ENCODE assay signal across 11 cellular contexts in genomic region chr3:188169826-188170455, GRCh38. TPM values are rescaled to one million over a fixed set of nuclear protein-coding genes. Genes with fewer than 3 reads are reported as not detected.
A peak's percentile ranks its signal among the peaks of the same experiment; 100 is the strongest.
DNase-seq lines count a peak whose midpoint lies in the region; ATAC-seq and TF ChIP-seq lines count a peak whose summit lies in the region.
"Had no signal": no experiment of that assay in that cellular context is flagged by ENCODE, and none has a peak within 500 bp of the region (broad histone marks: within the 10 kb centered on the region; RNA-seq: fewer than 3 reads in every experiment).

No MANE protein-coding gene starts in this region.

- CTCF ChIA-PET in activated CD8-positive, alpha-beta memory T cell treated with anti-CD3 and anti-CD28 coated beads, Interleukin-2, amount 10 ng/mL, durations not matched to agents 7 days and 5 days (lab: Charles Lee): interaction anchor here (0.7 to 1.6 kb wide), 3 partner anchors 327 to 1456 kb away, joined by 3 to 5 read pairs (median 4); no protein-coding TSS in a partner anchor

- intact Hi-C loops in activated T-helper 1 cell treated with anti-CD3 and anti-CD28 coated beads, Interleukin-12 subunit alpha, Interleukin-12 subunit beta, Interleukin-2, Interleukin-4 antibody, amounts not matched to agents 30 ng/mL and 10 ng/mL and 1 ng/mL, durations not matched to agents 14 hours and 24 hours and 36 hours (cut with micrococcal nuclease): loop anchor here (1.0 to 5.0 kb wide), 6 partner anchors 15 to 428 kb away; partner anchors contain the start of gene LPP
- intact Hi-C loops in heart left ventricle (cut with DNase I): no loop called here
- intact Hi-C loops in stomach (cut with DNase I; ENCODE audit: low total_unique reads): no loop called here
- intact Hi-C loops in spleen (cut with DNase I; ENCODE audit: low total_unique reads): no loop called here

- TF ChIP-seq POLR2A in heart left ventricle (IDR thresholded peaks at IDR 0.05) (no peak), stomach (IDR thresholded peaks at IDR 0.05) (no peak), spleen (IDR thresholded peaks at IDR 0.05) (no peak)

- H3K4me1 ChIP-seq in heart left ventricle: peaks cover 0 to 84% (median 54%) of the 10 kb centered on the region in 12 donors
- peaks cover 40 to 97% (median 67%) of the 10 kb centered on the region in 4 donors for H3K4me1 ChIP-seq in stomach
- H3K4me1 ChIP-seq in spleen: peaks cover 6 to 52% (median 22%) of the 10 kb centered on the region in 6 donors
- H3K4me1 ChIP-seq: BE2C had no signal

- H3K4me1 Mint-ChIP-seq in activated CD8-positive, alpha-beta memory T cell treated with anti-CD3 and anti-CD28 coated beads, Interleukin-2, amount 10 ng/mL, durations not matched to agents 7 days and 5 days: peaks cover 42% of the 10 kb centered on the region
- peaks cover 54% of the 10 kb centered on the region for H3K4me1 Mint-ChIP-seq in activated T-helper 1 cell treated with anti-CD3 and anti-CD28 coated beads, Interleukin-12 subunit alpha, Interleukin-12 subunit beta, Interleukin-2, Interleukin-4 antibody, amounts not matched to agents 30 ng/mL and 10 ng/mL and 1 ng/mL, durations not matched to agents 14 hours and 24 hours and 36 hours (ENCODE audit: low read depth)

- no peaks in the 10 kb centered on the region for H3K9me3 Mint-ChIP-seq in activated CD8-positive, alpha-beta memory T cell treated with anti-CD3 and anti-CD28 coated beads, Interleukin-2, amount 10 ng/mL, durations not matched to agents 7 days and 5 days (ENCODE audit: low read depth)
- H3K9me3 Mint-ChIP-seq in activated T-helper 1 cell treated with anti-CD3 and anti-CD28 coated beads, Interleukin-12 subunit alpha, Interleukin-12 subunit beta, Interleukin-2, Interleukin-4 antibody, amounts not matched to agents 30 ng/mL and 10 ng/mL and 1 ng/mL, durations not matched to agents 14 hours and 24 hours and 36 hours: no peaks in the 10 kb centered on the region
- H3K9me3 Mint-ChIP-seq: nephron had no signal

- H3K27ac ChIP-seq in heart left ventricle (peak overlapping the region in 8 of 12 donors; percentile 6 to 86 (median 31)), stomach (peak overlapping the region in 4 of 5 donors; percentile 59 to 85 (median 70)), spleen (no peak overlapping the region)

- no peaks in the 10 kb centered on the region for H3K27me3 Mint-ChIP-seq in activated CD8-positive, alpha-beta memory T cell treated with anti-CD3 and anti-CD28 coated beads, Interleukin-2, amount 10 ng/mL, durations not matched to agents 7 days and 5 days
- no peaks in the 10 kb centered on the region for H3K27me3 Mint-ChIP-seq in activated T-helper 1 cell treated with anti-CD3 and anti-CD28 coated beads, Interleukin-12 subunit alpha, Interleukin-12 subunit beta, Interleukin-2, Interleukin-4 antibody, amounts not matched to agents 30 ng/mL and 10 ng/mL and 1 ng/mL, durations not matched to agents 14 hours and 24 hours and 36 hours (ENCODE audit: insufficient read depth)

- H3K36me3 ChIP-seq in heart left ventricle (peaks cover 0 to 4% (median 0%) of the 10 kb centered on the region in 9 donors), stomach (peaks cover 0 to 6% (median 3%) of the 10 kb centered on the region in 4 donors), spleen (peaks cover 0 to 6% (median 0%) of the 10 kb centered on the region in 6 donors)
- H3K36me3 ChIP-seq: BE2C had no signal

- no peak for ATAC-seq in activated CD8-positive, alpha-beta memory T cell treated with anti-CD3 and anti-CD28 coated beads, Interleukin-2, amount 10 ng/mL, durations not matched to agents 7 days and 5 days
- ATAC-seq in heart left ventricle: peak; percentile 8 to 60 (median 54)

- H3K4me3 Mint-ChIP-seq in activated CD8-positive, alpha-beta memory T cell treated with anti-CD3 and anti-CD28 coated beads, Interleukin-2, amount 10 ng/mL, durations not matched to agents 7 days and 5 days: no peak overlapping the region
- no peak overlapping the region for H3K4me3 Mint-ChIP-seq in activated T-helper 1 cell treated with anti-CD3 and anti-CD28 coated beads, Interleukin-12 subunit alpha, Interleukin-12 subunit beta, Interleukin-2, Interleukin-4 antibody, amounts not matched to agents 30 ng/mL and 10 ng/mL and 1 ng/mL, durations not matched to agents 14 hours and 24 hours and 36 hours
- H3K4me3 Mint-ChIP-seq: nephron had no signal

- H3K36me3 Mint-ChIP-seq in activated CD8-positive, alpha-beta memory T cell treated with anti-CD3 and anti-CD28 coated beads, Interleukin-2, amount 10 ng/mL, durations not matched to agents 7 days and 5 days: peaks cover 7% of the 10 kb centered on the region
- H3K36me3 Mint-ChIP-seq in activated T-helper 1 cell treated with anti-CD3 and anti-CD28 coated beads, Interleukin-12 subunit alpha, Interleukin-12 subunit beta, Interleukin-2, Interleukin-4 antibody, amounts not matched to agents 30 ng/mL and 10 ng/mL and 1 ng/mL, durations not matched to agents 14 hours and 24 hours and 36 hours (ENCODE audit: low read depth): peaks cover 5% of the 10 kb centered on the region

- H3K27me3 ChIP-seq in heart left ventricle: no peaks in the 10 kb centered on the region
- H3K27me3 ChIP-seq in stomach: no peaks in the 10 kb centered on the region
- H3K27me3 ChIP-seq in spleen (replicated peaks in 1 of 7): no peaks in the 10 kb centered on the region
- H3K27me3 ChIP-seq: BE2C had no signal

- TF ChIP-seq EP300 in stomach (IDR thresholded peaks at IDR 0.05): no peak

- H3K27ac Mint-ChIP-seq in activated CD8-positive, alpha-beta memory T cell treated with anti-CD3 and anti-CD28 coated beads, Interleukin-2, amount 10 ng/mL, durations not matched to agents 7 days and 5 days: peak overlapping the region; percentile 71
- H3K27ac Mint-ChIP-seq in activated T-helper 1 cell treated with anti-CD3 and anti-CD28 coated beads, Interleukin-12 subunit alpha, Interleukin-12 subunit beta, Interleukin-2, Interleukin-4 antibody, amounts not matched to agents 30 ng/mL and 10 ng/mL and 1 ng/mL, durations not matched to agents 14 hours and 24 hours and 36 hours: peak overlapping the region; percentile 50
- H3K27ac Mint-ChIP-seq: nephron had no signal

- H3K4me3 ChIP-seq in heart left ventricle: no peak overlapping the region
- H3K4me3 ChIP-seq in stomach: no peak overlapping the region
- no peak overlapping the region for H3K4me3 ChIP-seq in spleen

- DNase-seq in activated CD8-positive, alpha-beta memory T cell treated with anti-CD3 and anti-CD28 coated beads, Interleukin-2, amount 10 ng/mL, durations not matched to agents 7 days and 5 days: no peak
- DNase-seq in activated CD8-positive, alpha-beta memory T cell treated with anti-CD3 and anti-CD28 coated beads, Interleukin-2, amount 50 U/mL, for 48 hours: no peak
- no peak for DNase-seq in activated T-helper 1 cell treated with anti-CD3 and anti-CD28 coated beads, Interleukin-12 subunit alpha, Interleukin-12 subunit beta, Interleukin-2, Interleukin-4 antibody, amounts not matched to agents 30 ng/mL and 10 ng/mL and 1 ng/mL, durations not matched to agents 14 hours and 24 hours and 36 hours (ENCODE audit: low spot score)
- DNase-seq in heart left ventricle: peak in 4 of 5 donors; percentile 61 to 75 (median 68)
- no peak for DNase-seq in stomach
- DNase-seq in spleen: no peak
- no peak for DNase-seq in GF-D8 (lab: John Stamatoyannopoulos, UW)
- DNase-seq in GM10266 (ENCODE audit: extremely low spot score): no peak
- DNase-seq: BE2C, NCI-H2029 had no signal

- 60 to 74% (median 70%) methylated on average over 10 of the region's 10 CpGs for WGBS in heart left ventricle, 4 donors
- 87 to 92% (median 91%) methylated on average over 10 of the region's 10 CpGs for WGBS in stomach, 5 donors
- 90 to 96% (median 92%) methylated on average over 10 of the region's 10 CpGs for WGBS in spleen, 5 donors

- H3K9me3 ChIP-seq in heart left ventricle (no peaks in the 10 kb centered on the region), stomach (no peaks in the 10 kb centered on the region), spleen (no peaks in the 10 kb centered on the region)
- H3K9me3 ChIP-seq: BE2C had no signal

- TF ChIP-seq CTCF in heart left ventricle (IDR thresholded peaks at IDR 0.05) (no peak), stomach (IDR thresholded peaks at IDR 0.05) (no peak), spleen (IDR thresholded peaks at IDR 0.05 in 8 of 11, conservative IDR thresholded peaks at IDR 0.05 in 3 of 11) (no peak), GM10266 (IDR thresholded peaks at IDR 0.05; ENCODE audit: control insufficient read depth, insufficient read depth, low read depth, missing control alignments) (no peak)

RNA-seq across cellular contexts. Expression of gene LPP, which starts 16.0 kb away (rescaled TPM):
- 10 to 100 TPM; 23.6 to 57.1 TPM for total RNA-seq in activated CD8-positive, alpha-beta memory T cell treated with anti-CD3 and anti-CD28 coated beads, Interleukin-2, amount 10 ng/mL, durations not matched to agents 7 days and 5 days
- total RNA-seq in activated T-helper 1 cell treated with anti-CD3 and anti-CD28 coated beads, Interleukin-12 subunit alpha, Interleukin-12 subunit beta, Interleukin-2, Interleukin-4 antibody, amounts not matched to agents 30 ng/mL and 10 ng/mL and 1 ng/mL, durations not matched to agents 14 hours and 24 hours and 36 hours: 38.2 and 46.4 TPM in 2 replicates
- 100 to 1,000 TPM in 6 of 9 donors, 10 to 100 TPM in 3; 76.6 to 178 (median 111) TPM for total RNA-seq in heart left ventricle
- polyA plus RNA-seq in heart left ventricle: 10 to 100 TPM in 1 of 2 donors, 1 to 10 TPM in 1; 9.2 to 20.5 TPM
- total RNA-seq in stomach: 100 to 1,000 TPM; 185 to 885 (median 487) TPM
- 10 to 100 TPM in 1 of 3 donors, 1 to 10 TPM in 2; 8.0 to 14.6 (median 8.9) TPM for polyA plus RNA-seq in stomach
- 100 to 1,000 TPM; 109 to 270 (median 176) TPM for total RNA-seq in spleen
- 1 to 10 TPM; 2.4 to 5.6 (median 3.5) TPM for polyA plus RNA-seq in spleen

Comparison
In these comparisons a context has a peak if more than half of its experiments do, and no peak if none do; other contexts are left out.
1. DNase-seq: peak in heart left ventricle (4 of 5); none in activated CD8-positive, alpha-beta memory T cell treated with anti-CD3 and anti-CD28 coated beads, Interleukin-2, amount 10 ng/mL, durations not matched to agents 7 days and 5 days (single experiment), activated CD8-positive, alpha-beta memory T cell treated with anti-CD3 and anti-CD28 coated beads, Interleukin-2, amount 50 U/mL, for 48 hours (single experiment), activated T-helper 1 cell treated with anti-CD3 and anti-CD28 coated beads, Interleukin-12 subunit alpha, Interleukin-12 subunit beta, Interleukin-2, Interleukin-4 antibody, amounts not matched to agents 30 ng/mL and 10 ng/mL and 1 ng/mL, durations not matched to agents 14 hours and 24 hours and 36 hours (single experiment), stomach (single experiment), spleen (single experiment), GF-D8 (single experiment) and GM10266 (single experiment).
2. H3K27ac ChIP-seq: peak in heart left ventricle (8 of 12) and stomach (4 of 5); none in spleen (0 of 8).